21 cellular contexts compared by ENCODE assay signal in genomic region chr17:19407601-19408380, GRCh38. TPM values are rescaled to one million over a fixed set of nuclear protein-coding genes. Genes with fewer than 3 reads are reported as not detected.
"Had no signal": no experiment of that assay in that cellular context is flagged by ENCODE, and none has a peak within 500 bp of the region (broad histone marks: within the 10 kb centered on the region; RNA-seq: fewer than 3 reads in every experiment).

No MANE protein-coding gene starts in this region.

- DNase-seq: cortex of kidney; effector CD8-positive, alpha-beta T cell; foreskin melanocyte; immature natural killer cell; left colon; left ventricle myocardium superior; mesendoderm; naive thymus-derived CD4-positive, alpha-beta T cell; nephron progenitor cell; stimulated activated CD4-positive, alpha-beta T cell treated with anti-CD3 and anti-CD28 coated beads, Interleukin-2, amount 100 ng/mL, for 48 hours; stimulated activated naive CD8-positive, alpha-beta T cell treated with anti-CD3 and anti-CD28 coated beads, Interleukin-15, Interleukin-2, amounts not matched to agents 100 U/mL and 50 U/mL, for 24 hours; upper lobe of right lung had no signal

- H3K27me3 ChIP-seq: dorsolateral prefrontal cortex, tibial nerve, upper lobe of right lung had no signal

- ATAC-seq: left colon; left ventricle myocardium superior; naive thymus-derived CD4-positive, alpha-beta T cell; sciatic nerve; stimulated activated naive CD8-positive, alpha-beta T cell treated with anti-CD3 and anti-CD28 coated beads, Interleukin-15, Interleukin-2, amounts not matched to agents 100 U/mL and 50 U/mL, for 24 hours; upper lobe of right lung had no signal

- H3K4me1 ChIP-seq: upper lobe of right lung had no signal

- H3K36me3 ChIP-seq: neutrophil, tibial nerve, upper lobe of right lung had no signal

- H3K27ac ChIP-seq: neutrophil, skin epidermis, tibial nerve, upper lobe of right lung had no signal

- H3K4me3 ChIP-seq: dorsolateral prefrontal cortex, lung, skin epidermis, tibial nerve, upper lobe of right lung had no signal

- H3K9me3 ChIP-seq: neutrophil, tibial nerve, upper lobe of right lung had no signal

RNA-seq across cellular contexts. Expression of gene RNF112, which starts 3.2 kb away (rescaled TPM):
- polyA plus RNA-seq: immature natural killer cell had no signal

RNA-seq across cellular contexts. Expression of gene MFAP4, which starts 20.8 kb away (rescaled TPM):
- total RNA-seq: glomerular endothelial cell; mononuclear cell; naive thymus-derived CD4-positive, alpha-beta T cell; pulmonary artery endothelial cell had no signal
- polyA plus RNA-seq: naive thymus-derived CD4-positive, alpha-beta T cell had no signal
